19 cellular contexts compared by ENCODE assay signal in genomic region chr5:39453606-39454005, GRCh38. TPM values are rescaled to one million over a fixed set of nuclear protein-coding genes. Genes with fewer than 3 reads are reported as not detected.
DNase-seq lines count a peak whose midpoint lies in the region; ATAC-seq, FAIRE-seq and TF ChIP-seq lines count a peak whose summit lies in the region.
"Had no signal": no experiment of that assay in that cellular context is flagged by ENCODE, and none has a peak within 500 bp of the region (broad histone marks: within the 10 kb centered on the region; RNA-seq: fewer than 3 reads in every experiment).

No MANE protein-coding gene starts in this region.

- no peaks in the 10 kb centered on the region for H3K36me3 Mint-ChIP-seq in astrocyte (ENCODE audit: low read depth, unreplicated experiment)
- H3K36me3 Mint-ChIP-seq: CD4-positive, CD25-positive, alpha-beta regulatory T cell had no signal

- H3K4me3 Mint-ChIP-seq in astrocyte (ENCODE audit: unreplicated experiment): no peak overlapping the region
- H3K4me3 Mint-ChIP-seq: CD4-positive, CD25-positive, alpha-beta regulatory T cell; T-helper 17 cell had no signal

- H3K27ac ChIP-seq in astrocyte (ENCODE audit: low read depth, low read length): no peak overlapping the region
- H3K27ac ChIP-seq in mesenchymal stem cell (ENCODE audit: low read length, poor library complexity, severe bottlenecking): peak overlapping the region; percentile 97
- H3K27ac ChIP-seq: BLaER1 had no signal

- DNase-seq in EH (ENCODE audit: low read depth): peak; percentile 37
- no peak for DNase-seq in HTR-8/SVneo (ENCODE audit: insufficient read length, low spot score)
- DNase-seq in astrocyte (ENCODE audit: low read depth): peak; percentile 54
- DNase-seq in mesenchymal stem cell: no peak
- DNase-seq in GF-D8 (lab: John Stamatoyannopoulos, UW): no peak
- no peak for DNase-seq in BE2C
- DNase-seq: 8988T; CD4-positive, CD25-positive, alpha-beta regulatory T cell; GOT3; KBM-7; NCI-H2029; NCI-H2227 treated with DMSO at 0.1 percent for 48 hours; NCI-H526 treated with DMSO at 0.1 percent for 48 hours; SK-N-SH; T-helper 17 cell had no signal

- FAIRE-seq in HTR-8/SVneo (lab: Jason Lieb, UNC): peak; percentile 80
- no peak for FAIRE-seq in astrocyte (lab: Jason Lieb, UNC)

- no peak overlapping the region for H2BK12ac ChIP-seq in mesenchymal stem cell (ENCODE audit: low read length in 2 of 2)

- no peak overlapping the region for H3K4ac ChIP-seq in mesenchymal stem cell (ENCODE audit: low read depth in 1 of 2, low read length in 2 of 2)

- ATAC-seq in HG03025 (IDR thresholded peaks at IDR 0.05; ENCODE audit: low FRiP score, unreplicated experiment): no peak
- no peak for ATAC-seq in HG02885 (IDR thresholded peaks at IDR 0.05; ENCODE audit: poor library complexity, unreplicated experiment)
- ATAC-seq: Panc1, T-helper 17 cell had no signal

- H4K8ac ChIP-seq in mesenchymal stem cell (ENCODE audit: low read length): no peak overlapping the region

- no peak overlapping the region for H2BK15ac ChIP-seq in mesenchymal stem cell (ENCODE audit: low read depth, poor library complexity, severe bottlenecking)

- no peak overlapping the region for H3K4me3 ChIP-seq in astrocyte (ENCODE audit: insufficient read depth, low read depth, low read length)
- H3K4me3 ChIP-seq in mesenchymal stem cell (ENCODE audit: insufficient read depth in 1 of 2, low read depth in 1 of 2, low read length in 2 of 2): no peak overlapping the region
- H3K4me3 ChIP-seq in BE2C (ENCODE audit: low read depth, low read length): no peak overlapping the region
- H3K4me3 ChIP-seq: BLaER1 had no signal

- H3K9me3 ChIP-seq in astrocyte (ENCODE audit: insufficient read depth, low read depth, low read length): no peaks in the 10 kb centered on the region
- no peaks in the 10 kb centered on the region for H3K9me3 ChIP-seq in mesenchymal stem cell (ENCODE audit: control insufficient read depth, low read length)
- H3K9me3 ChIP-seq in BE2C: no peaks in the 10 kb centered on the region
- H3K9me3 ChIP-seq: BLaER1, SK-N-SH had no signal

- H3K18ac ChIP-seq in mesenchymal stem cell (ENCODE audit: low read depth in 1 of 2, low read length in 2 of 2): no peak overlapping the region

- no peak overlapping the region for H2BK5ac ChIP-seq in mesenchymal stem cell (ENCODE audit: low read depth, low read length, poor library complexity, severe bottlenecking)

- H3K14ac ChIP-seq in mesenchymal stem cell (ENCODE audit: low read length in 2 of 2): no peak overlapping the region

- H2BK120ac ChIP-seq in mesenchymal stem cell (ENCODE audit: low read depth, low read length): no peak overlapping the region

- H3K36me3 ChIP-seq in astrocyte (ENCODE audit: insufficient read depth, low read length): no peaks in the 10 kb centered on the region
- H3K36me3 ChIP-seq in mesenchymal stem cell (ENCODE audit: control insufficient read depth in 1 of 2, insufficient read depth in 2 of 2, low read depth in 1 of 2, low read length in 2 of 2): no peaks in the 10 kb centered on the region
- no peaks in the 10 kb centered on the region for H3K36me3 ChIP-seq in BE2C
- H3K36me3 ChIP-seq: BLaER1 had no signal

- H3K9me3 Mint-ChIP-seq in astrocyte (ENCODE audit: unreplicated experiment): no peaks in the 10 kb centered on the region

- H3K4me2 ChIP-seq in astrocyte (ENCODE audit: low read length): no peak overlapping the region
- H3K4me2 ChIP-seq in mesenchymal stem cell (ENCODE audit: low read length, poor library complexity, severe bottlenecking): no peak overlapping the region
- H3K4me2 ChIP-seq: BLaER1, SK-N-SH had no signal

- peaks cover 5% of the 10 kb centered on the region for H3K4me1 ChIP-seq in astrocyte (ENCODE audit: insufficient read depth, low read length)
- no peaks in the 10 kb centered on the region for H3K4me1 ChIP-seq in mesenchymal stem cell (ENCODE audit: control insufficient read depth, insufficient read depth, low read depth, low read length)
- H3K4me1 ChIP-seq in BE2C: no peaks in the 10 kb centered on the region
- H3K4me1 ChIP-seq: BLaER1 had no signal

- no peak overlapping the region for H4K91ac ChIP-seq in mesenchymal stem cell (ENCODE audit: low read length)

- no peak overlapping the region for H3K27ac Mint-ChIP-seq in astrocyte (ENCODE audit: unreplicated experiment)
- H3K27ac Mint-ChIP-seq: CD4-positive, CD25-positive, alpha-beta regulatory T cell; T-helper 17 cell had no signal

- peaks cover 11% of the 10 kb centered on the region for H3K4me1 Mint-ChIP-seq in astrocyte (ENCODE audit: low read depth, unreplicated experiment)
- H3K4me1 Mint-ChIP-seq: CD4-positive, CD25-positive, alpha-beta regulatory T cell; T-helper 17 cell had no signal

- H3K9ac ChIP-seq in astrocyte (ENCODE audit: low read length) (no peak overlapping the region), mesenchymal stem cell (ENCODE audit: low read length) (no peak overlapping the region)
- H3K9ac ChIP-seq: BLaER1, SK-N-SH had no signal

- H3K27me3 ChIP-seq in astrocyte (ENCODE audit: insufficient read depth, low read length): no peaks in the 10 kb centered on the region
- no peaks in the 10 kb centered on the region for H3K27me3 ChIP-seq in mesenchymal stem cell (ENCODE audit: control insufficient read depth in 1 of 2, insufficient read depth in 1 of 2, low read length in 2 of 2)
- H3K27me3 ChIP-seq in BE2C: 0 out of 2 replicates have a peak, but pooled peaks cover 2% of the 10 kb centered on the region
- H3K27me3 ChIP-seq: BLaER1 had no signal

- H3K23ac ChIP-seq in mesenchymal stem cell (ENCODE audit: low read length in 2 of 2): no peak overlapping the region

- H4K20me1 ChIP-seq in astrocyte (ENCODE audit: insufficient read depth, low read length): no peaks in the 10 kb centered on the region
- H4K20me1 ChIP-seq: BLaER1 had no signal

- H3K79me1 ChIP-seq in mesenchymal stem cell (replicated peaks; ENCODE audit: low read length, poor library complexity, severe bottlenecking): no peaks in the 10 kb centered on the region

- peak overlapping the region; percentile 86 for H2AK5ac ChIP-seq in mesenchymal stem cell (ENCODE audit: low read length, severe bottlenecking)

- H3K27me3 Mint-ChIP-seq in astrocyte (ENCODE audit: low read depth, unreplicated experiment): no peaks in the 10 kb centered on the region

- TF ChIP-seq CTCF in astrocyte (IDR thresholded peaks at IDR 0.05; ENCODE audit: insufficient read depth, low read depth, low read length) (no peak), BE2C (IDR thresholded peaks at IDR 0.05; ENCODE audit: low read depth, low read length) (no peak)

- no peak overlapping the region for H2AFZ ChIP-seq in astrocyte (ENCODE audit: low read depth, low read length)
- H2AFZ ChIP-seq in mesenchymal stem cell (ENCODE audit: low read depth, low read length): no peak overlapping the region

- no peaks in the 10 kb centered on the region for H3K79me2 ChIP-seq in astrocyte (ENCODE audit: insufficient read depth, low read length)

RNA-seq across cellular contexts. Expression of gene DAB2, which starts 28.8 kb away (rescaled TPM):
- total RNA-seq in astrocyte: 76.8 and 84.5 TPM in 2 replicates
- polyA plus RNA-seq in mesenchymal stem cell (2013, experiment 1 of 2): 87.8 TPM
- polyA plus RNA-seq in mesenchymal stem cell (2013, experiment 2 of 2): 86.6 TPM
- not detected for polyA plus RNA-seq in BE2C (2012; ENCODE audit: insufficient read depth, insufficient read length, low read depth)
- polyA plus RNA-seq: CD4-positive, CD25-positive, alpha-beta regulatory T cell had no signal

Comparison
In these comparisons a context has a peak if more than half of its experiments do, and no peak if none do; other contexts are left out.
1. DNase-seq: peak in EH (single experiment) and astrocyte (single experiment); none in HTR-8/SVneo (single experiment), mesenchymal stem cell (single experiment), GF-D8 (single experiment) and BE2C (single experiment).